In the genomic region with DNA sequence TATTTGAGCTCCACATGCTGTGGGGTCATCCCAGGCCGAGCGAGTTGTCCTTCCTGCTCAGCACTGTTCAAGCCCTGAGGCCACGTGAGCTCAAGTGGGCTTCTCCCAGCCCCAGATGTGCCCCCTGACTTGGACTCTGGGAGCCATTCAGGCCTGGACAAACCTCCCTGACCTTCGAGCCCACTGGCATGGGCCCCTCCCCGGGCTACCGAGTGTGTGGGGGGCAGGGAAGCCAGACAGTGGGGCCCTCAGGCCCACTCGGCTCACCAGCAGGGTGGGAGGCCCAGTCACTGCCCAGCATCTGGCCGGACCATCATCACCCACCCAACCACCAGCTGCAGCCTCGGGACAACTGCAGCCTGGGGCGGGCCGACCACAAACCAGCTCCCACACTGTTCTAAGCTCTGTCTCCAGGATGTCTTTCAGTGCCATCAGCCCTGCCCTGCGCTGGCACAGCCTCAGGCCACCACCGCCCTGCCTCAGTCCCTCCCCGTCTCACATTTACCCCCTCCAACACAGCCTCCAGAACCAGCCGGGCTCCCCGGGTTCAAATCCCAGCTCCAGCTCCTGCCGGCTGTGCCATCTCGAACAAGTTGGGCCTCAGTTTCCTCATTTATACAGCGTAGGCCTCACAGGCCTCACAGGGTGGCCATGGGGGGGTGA, we compare ENCODE assay signal across 31 cellular contexts. TPM values are rescaled to one million over a fixed set of nuclear protein-coding genes. Genes with fewer than 3 reads are reported as not detected.
DNase-seq lines count a peak whose midpoint lies in the region; ATAC-seq and TF ChIP-seq lines count a peak whose summit lies in the region.
"Had no signal": no experiment of that assay in that cellular context is flagged by ENCODE, and none has a peak within 500 bp of the region (broad histone marks: within the 10 kb centered on the region; RNA-seq: fewer than 3 reads in every experiment).

No MANE protein-coding gene starts in this region.

- H3K9me3 ChIP-seq in smooth muscle cell (replicated peaks; ENCODE audit: low read depth), result no peaks in the 10 kb centered on the region
- H3K9me3 ChIP-seq: adrenal gland, body of pancreas, transverse colon had no signal

- no peak overlapping the region for H3K27ac ChIP-seq in smooth muscle cell (ENCODE audit: low read depth)
- H3K27ac ChIP-seq: body of pancreas, transverse colon had no signal

- no peaks in the 10 kb centered on the region for H3K4me1 ChIP-seq in smooth muscle cell (ENCODE audit: low read depth)
- H3K4me1 ChIP-seq: body of pancreas, transverse colon had no signal

- H3K27me3 Mint-ChIP-seq in neural crest cell (ENCODE audit: low read depth), result no peaks in the 10 kb centered on the region
- H3K27me3 Mint-ChIP-seq: B cell; CD4-positive, alpha-beta memory T cell had no signal

- H3K4me3 ChIP-seq in smooth muscle cell, result no peak overlapping the region
- H3K4me3 ChIP-seq: adrenal gland, body of pancreas, transverse colon had no signal

- DNase-seq in HuH-7 (ENCODE audit: low spot score), result peak; percentile 11
- DNase-seq in ecto neural progenitor cell (ENCODE audit: low spot score), result peak; percentile 51
- DNase-seq in neural crest cell (ENCODE audit: low read depth, low spot score), result no peak
- no peak for DNase-seq in DMS53 treated with DMSO at 0.1 percent for 48 hours (lab: John Stamatoyannopoulos, UW; ENCODE audit: unreplicated experiment)
- no peak for DNase-seq in smooth muscle cell (lab: John Stamatoyannopoulos, UW; ENCODE audit: unreplicated experiment)
- DNase-seq: ACHN; activated CD4-positive, alpha-beta T cell treated with anti-CD3 and anti-CD28 coated beads, Interleukin-2, amount 50 U/mL, for 4 hours; activated T-cell treated with anti-CD3 and anti-CD28 coated beads, Interleukin-2, amount 50 U/mL, for 48 hours; adrenal gland; body of pancreas; CD4-positive, alpha-beta memory T cell; dermis blood vessel endothelial cell; head of caudate nucleus; left ventricle myocardium superior; naive B cell; NCI-H1436; NCI-H2081; NCI-H2227 treated with DMSO at 0.1 percent for 48 hours; occipital lobe; OCI-M1; T-helper 2 cell; transverse colon had no signal

- no peaks in the 10 kb centered on the region for H3K79me2 ChIP-seq in smooth muscle cell (ENCODE audit: low read depth)

- no peak overlapping the region for H3K9ac ChIP-seq in smooth muscle cell (ENCODE audit: low read depth)

- H3K4me3 Mint-ChIP-seq in neural crest cell, result peak overlapping the region; percentile 15
- H3K4me3 Mint-ChIP-seq: B cell; CD4-positive, alpha-beta memory T cell; stimulated activated effector memory CD8-positive, alpha-beta T cell treated with anti-CD3 and anti-CD28 coated beads, Interleukin-12 subunit alpha, Interleukin-12 subunit beta, amount 100 ng/mL, for 72 hours had no signal

- no peaks in the 10 kb centered on the region for H3K36me3 ChIP-seq in smooth muscle cell (ENCODE audit: low read depth)
- H3K36me3 ChIP-seq: adrenal gland, transverse colon had no signal

- no peak for ATAC-seq in HG02981 (IDR thresholded peaks at IDR 0.05; ENCODE audit: unreplicated experiment)
- ATAC-seq: activated CD4-positive, CD25-positive, alpha-beta regulatory T cell treated with anti-CD3 and anti-CD28 coated beads, Interleukin-2, amount 50 U/mL, for 24 hours; body of pancreas; left ventricle myocardium superior; stimulated activated effector memory CD8-positive, alpha-beta T cell treated with anti-CD3 and anti-CD28 coated beads, Interleukin-12 subunit alpha, Interleukin-12 subunit beta, amount 100 ng/mL, for 72 hours had no signal

- no peak for TF ChIP-seq CTCF in neural crest cell (conservative IDR thresholded peaks at IDR 0.05)
- TF ChIP-seq CTCF in smooth muscle cell (IDR thresholded peaks at IDR 0.05; ENCODE audit: borderline replicate concordance, insufficient read depth, poor library complexity, severe bottlenecking), result no peak

- peak overlapping the region; percentile 78 for H3K27ac Mint-ChIP-seq in neural crest cell (ENCODE audit: unreplicated experiment)
- H3K27ac Mint-ChIP-seq: B cell; CD4-positive, alpha-beta memory T cell; stimulated activated effector memory CD8-positive, alpha-beta T cell treated with anti-CD3 and anti-CD28 coated beads, Interleukin-12 subunit alpha, Interleukin-12 subunit beta, amount 100 ng/mL, for 72 hours had no signal

- WGBS in smooth muscle cell (ENCODE audit: low lambda C conversion rate), result 90% methylated on average over 19 of the region's 19 CpGs

- H2AFZ ChIP-seq in smooth muscle cell (ENCODE audit: low read depth), result no peak overlapping the region

- H4K20me1 ChIP-seq in smooth muscle cell (ENCODE audit: low read depth), result no peaks in the 10 kb centered on the region

- no peaks in the 10 kb centered on the region for H3K9me3 Mint-ChIP-seq in neural crest cell
- H3K9me3 Mint-ChIP-seq: CD4-positive, alpha-beta memory T cell; naive B cell; stimulated activated effector memory CD8-positive, alpha-beta T cell treated with anti-CD3 and anti-CD28 coated beads, Interleukin-12 subunit alpha, Interleukin-12 subunit beta, amount 100 ng/mL, for 72 hours had no signal

- H3F3A ChIP-seq in smooth muscle cell (ENCODE audit: low read depth), result peaks cover 3% of the 10 kb centered on the region

- peaks cover 5% of the 10 kb centered on the region for H3K4me1 Mint-ChIP-seq in neural crest cell
- H3K4me1 Mint-ChIP-seq: B cell; CD4-positive, alpha-beta memory T cell; stimulated activated effector memory CD8-positive, alpha-beta T cell treated with anti-CD3 and anti-CD28 coated beads, Interleukin-12 subunit alpha, Interleukin-12 subunit beta, amount 100 ng/mL, for 72 hours had no signal

- H3K36me3 Mint-ChIP-seq in neural crest cell (ENCODE audit: low read depth), result no peaks in the 10 kb centered on the region
- H3K36me3 Mint-ChIP-seq: CD4-positive, alpha-beta memory T cell; naive B cell; stimulated activated effector memory CD8-positive, alpha-beta T cell treated with anti-CD3 and anti-CD28 coated beads, Interleukin-12 subunit alpha, Interleukin-12 subunit beta, amount 100 ng/mL, for 72 hours had no signal

- no peaks in the 10 kb centered on the region for H3K27me3 ChIP-seq in smooth muscle cell (ENCODE audit: low read depth)
- H3K27me3 ChIP-seq: adrenal gland, body of pancreas, transverse colon had no signal

- no peak overlapping the region for H3K4me2 ChIP-seq in smooth muscle cell

RNA-seq across cellular contexts. Expression of a gene that starts 20.9 kb away (rescaled TPM):
- total RNA-seq in neural crest cell (28.9 and 31.7 TPM in 2 replicates), smooth muscle cell (14.5 and 16.1 TPM in 2 replicates)
- polyA plus RNA-seq in smooth muscle cell, result 10.6 and 17.8 TPM in 2 replicates

RNA-seq across cellular contexts. Expression of a gene that starts 41.9 kb away (rescaled TPM):
- total RNA-seq in neural crest cell (47.2 and 52.4 TPM in 2 replicates), smooth muscle cell (12.0 and 16.8 TPM in 2 replicates)
- polyA plus RNA-seq in smooth muscle cell, result 8.1 and 11.5 TPM in 2 replicates

RNA-seq across cellular contexts. Expression of a gene that starts 42.7 kb away (rescaled TPM):
- total RNA-seq in neural crest cell, result not detected in 2 replicates
- not detected in 2 replicates for total RNA-seq in smooth muscle cell
- 0.27 TPM in 1 of 2 replicates, not detected in the other for polyA plus RNA-seq in smooth muscle cell
- total RNA-seq: B cell; body of pancreas; CD4-positive, alpha-beta memory T cell; Daoy; esophagus mucosa; fibroblast of villous mesenchyme; left ventricle myocardium superior; mesenteric fat pad; occipital lobe; subcutaneous adipose tissue had no signal
- polyA plus RNA-seq: CD4-positive, alpha-beta memory T cell had no signal

RNA-seq across cellular contexts. Expression of a gene that starts 46.4 kb away (rescaled TPM):
- 23.4 and 26.1 TPM in 2 replicates for total RNA-seq in neural crest cell
- total RNA-seq in smooth muscle cell, result 9.6 and 19.8 TPM in 2 replicates
- polyA plus RNA-seq in smooth muscle cell, result 10.1 and 17.7 TPM in 2 replicates

Comparison
In these comparisons a context has a peak if more than half of its experiments do, and no peak if none do; other contexts are left out.
1. DNase-seq: peak in HuH-7 (single experiment) and ecto neural progenitor cell (single experiment); none in neural crest cell (single experiment), DMS53 treated with DMSO at 0.1 percent for 48 hours (single experiment) and smooth muscle cell (single experiment).